In genomic region chr9:98944130-98945074, GRCh38 we compare ENCODE assay signal across 8 cellular contexts. TPM values are rescaled to one million over a fixed set of nuclear protein-coding genes. Genes with fewer than 3 reads are reported as not detected.
DNase-seq lines count a peak whose midpoint lies in the region; ATAC-seq lines count a peak whose summit lies in the region.

No MANE protein-coding gene starts in this region.

- peak overlapping the region; percentile 73 for H3K4me3 ChIP-seq in iPS-15b (ENCODE audit: low read depth, low read length)

- peaks cover 76% of the 10 kb centered on the region for H3K27me3 Mint-ChIP-seq in activated T-helper 1 cell treated with anti-CD3 and anti-CD28 coated beads, Interleukin-12 subunit alpha, Interleukin-12 subunit beta, Interleukin-2, Interleukin-4 antibody, amounts not matched to agents 30 ng/mL and 10 ng/mL and 1 ng/mL, durations not matched to agents 14 hours and 24 hours and 36 hours (ENCODE audit: insufficient read depth)

- H3K4me1 Mint-ChIP-seq in activated T-helper 1 cell treated with anti-CD3 and anti-CD28 coated beads, Interleukin-12 subunit alpha, Interleukin-12 subunit beta, Interleukin-2, Interleukin-4 antibody, amounts not matched to agents 30 ng/mL and 10 ng/mL and 1 ng/mL, durations not matched to agents 14 hours and 24 hours and 36 hours (ENCODE audit: low read depth), result peaks cover 6% of the 10 kb centered on the region

- H3K9ac ChIP-seq in iPS-15b (ENCODE audit: low read depth, low read length), result peak overlapping the region; percentile 12

- H3K9me3 ChIP-seq in iPS-15b (ENCODE audit: control insufficient read depth, insufficient read depth, low read length), result no peaks in the 10 kb centered on the region

- peaks cover 3% of the 10 kb centered on the region for H3K4me1 ChIP-seq in iPS-15b (ENCODE audit: control insufficient read depth, insufficient read depth, low read length)

- H3K36me3 Mint-ChIP-seq in activated T-helper 1 cell treated with anti-CD3 and anti-CD28 coated beads, Interleukin-12 subunit alpha, Interleukin-12 subunit beta, Interleukin-2, Interleukin-4 antibody, amounts not matched to agents 30 ng/mL and 10 ng/mL and 1 ng/mL, durations not matched to agents 14 hours and 24 hours and 36 hours (ENCODE audit: low read depth), result no peaks in the 10 kb centered on the region

- H3K27ac Mint-ChIP-seq in activated T-helper 1 cell treated with anti-CD3 and anti-CD28 coated beads, Interleukin-12 subunit alpha, Interleukin-12 subunit beta, Interleukin-2, Interleukin-4 antibody, amounts not matched to agents 30 ng/mL and 10 ng/mL and 1 ng/mL, durations not matched to agents 14 hours and 24 hours and 36 hours, result no peak overlapping the region

- DNase-seq in NCI-H345 (lab: John Stamatoyannopoulos, UW) (peak; percentile 37), NCI-H345 treated with DMSO at 0.1 percent for 48 hours (lab: John Stamatoyannopoulos, UW; ENCODE audit: unreplicated experiment) (no peak), NCI-H2107 (lab: John Stamatoyannopoulos, UW) (no peak)
- DNase-seq in activated T-helper 1 cell treated with anti-CD3 and anti-CD28 coated beads, Interleukin-12 subunit alpha, Interleukin-12 subunit beta, Interleukin-2, Interleukin-4 antibody, amounts not matched to agents 30 ng/mL and 10 ng/mL and 1 ng/mL, durations not matched to agents 14 hours and 24 hours and 36 hours (ENCODE audit: low spot score), result no peak
- DNase-seq in stimulated activated naive CD8-positive, alpha-beta T cell treated with anti-CD3 and anti-CD28 coated beads, Interleukin-15, Interleukin-2, amounts not matched to agents 100 U/mL and 50 U/mL, for 24 hours, result peak; percentile 6

- peak overlapping the region; percentile 56 for H3K4me3 Mint-ChIP-seq in activated T-helper 1 cell treated with anti-CD3 and anti-CD28 coated beads, Interleukin-12 subunit alpha, Interleukin-12 subunit beta, Interleukin-2, Interleukin-4 antibody, amounts not matched to agents 30 ng/mL and 10 ng/mL and 1 ng/mL, durations not matched to agents 14 hours and 24 hours and 36 hours

- no peaks in the 10 kb centered on the region for H3K9me3 Mint-ChIP-seq in activated T-helper 1 cell treated with anti-CD3 and anti-CD28 coated beads, Interleukin-12 subunit alpha, Interleukin-12 subunit beta, Interleukin-2, Interleukin-4 antibody, amounts not matched to agents 30 ng/mL and 10 ng/mL and 1 ng/mL, durations not matched to agents 14 hours and 24 hours and 36 hours

- H3K27me3 ChIP-seq in iPS-15b (ENCODE audit: control insufficient read depth, insufficient read depth, low read length), result peaks cover 62% of the 10 kb centered on the region

- intact Hi-C loops in activated T-helper 1 cell treated with anti-CD3 and anti-CD28 coated beads, Interleukin-12 subunit alpha, Interleukin-12 subunit beta, Interleukin-2, Interleukin-4 antibody, amounts not matched to agents 30 ng/mL and 10 ng/mL and 1 ng/mL, durations not matched to agents 14 hours and 24 hours and 36 hours (cut with micrococcal nuclease), result no loop called here

- no peaks in the 10 kb centered on the region for H3K36me3 ChIP-seq in iPS-15b (ENCODE audit: control insufficient read depth, insufficient read depth, low read length)

- no peak for ATAC-seq in stimulated activated naive CD8-positive, alpha-beta T cell treated with anti-CD3 and anti-CD28 coated beads, Interleukin-15, Interleukin-2, amounts not matched to agents 100 U/mL and 50 U/mL, for 24 hours
- ATAC-seq in GM18867 (IDR thresholded peaks at IDR 0.05; ENCODE audit: unreplicated experiment), result no peak
- no peak for ATAC-seq in GM19452 (IDR thresholded peaks at IDR 0.05; ENCODE audit: unreplicated experiment)

RNA-seq across cellular contexts. Expression of gene COL15A1, which starts 0.7 kb away (rescaled TPM):
- total RNA-seq in activated T-helper 1 cell treated with anti-CD3 and anti-CD28 coated beads, Interleukin-12 subunit alpha, Interleukin-12 subunit beta, Interleukin-2, Interleukin-4 antibody, amounts not matched to agents 30 ng/mL and 10 ng/mL and 1 ng/mL, durations not matched to agents 14 hours and 24 hours and 36 hours, result 0.02 and 0.05 TPM in 2 replicates

Comparison
In these comparisons a context has a peak if more than half of its experiments do, and no peak if none do; other contexts are left out.
1. DNase-seq: peak in NCI-H345 (single experiment) and stimulated activated naive CD8-positive, alpha-beta T cell treated with anti-CD3 and anti-CD28 coated beads, Interleukin-15, Interleukin-2, amounts not matched to agents 100 U/mL and 50 U/mL, for 24 hours (single experiment); none in NCI-H345 treated with DMSO at 0.1 percent for 48 hours (single experiment), activated T-helper 1 cell treated with anti-CD3 and anti-CD28 coated beads, Interleukin-12 subunit alpha, Interleukin-12 subunit beta, Interleukin-2, Interleukin-4 antibody, amounts not matched to agents 30 ng/mL and 10 ng/mL and 1 ng/mL, durations not matched to agents 14 hours and 24 hours and 36 hours (single experiment) and NCI-H2107 (single experiment).